14 cellular contexts compared by ENCODE assay signal in the genomic region with DNA sequence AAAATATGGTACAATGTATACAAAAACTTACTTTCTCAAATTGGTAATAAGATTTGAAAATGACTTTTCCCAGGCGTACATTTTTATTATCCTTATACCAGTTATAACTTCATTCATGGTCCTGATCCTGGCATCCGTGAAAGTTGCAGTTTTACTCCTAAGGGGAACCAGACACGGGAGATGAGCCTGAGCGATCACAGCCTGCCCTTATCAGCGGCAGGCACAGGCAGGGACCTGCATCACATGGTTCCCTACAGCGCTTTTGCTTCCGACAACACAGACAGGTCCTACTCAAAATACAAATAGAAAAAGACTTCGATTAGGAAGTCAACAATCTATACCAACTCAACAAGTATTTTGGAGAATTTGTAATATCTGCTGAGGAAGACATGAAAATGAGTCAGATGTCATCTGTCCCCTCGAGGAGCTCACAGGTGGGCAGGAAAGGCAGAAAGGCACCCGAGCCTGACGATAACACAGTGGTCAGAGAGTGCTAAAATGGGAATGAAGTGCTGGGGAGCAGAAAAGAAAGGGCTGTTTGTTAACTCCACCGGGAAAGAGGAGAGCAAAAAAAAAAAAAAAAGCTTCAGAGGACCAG.
DNase-seq lines count a peak whose midpoint lies in the region; ATAC-seq and TF ChIP-seq lines count a peak whose summit lies in the region.
"Had no signal": no experiment of that assay in that cellular context is flagged by ENCODE, and none has a peak within 500 bp of the region (broad histone marks: within the 10 kb centered on the region; RNA-seq: fewer than 3 reads in every experiment).

No MANE protein-coding gene starts in this region.

- no peaks in the 10 kb centered on the region for H3K4me1 Mint-ChIP-seq in WTC11
- H3K4me1 Mint-ChIP-seq: activated CD4-positive, alpha-beta memory T cell treated with anti-CD3 and anti-CD28 coated beads, Interleukin-2, amount 10 ng/mL, durations not matched to agents 7 days and 5 days had no signal

- no peaks in the 10 kb centered on the region for H3K4me1 ChIP-seq in BE2C

- CTCF ChIA-PET in WTC11 (lab: Charles Lee): no interaction called here

- peak overlapping the region; percentile 65 for H3K4me3 ChIP-seq in BE2C (ENCODE audit: low read depth, low read length)

- H3K4me3 Mint-ChIP-seq in WTC11: no peak overlapping the region
- H3K4me3 Mint-ChIP-seq: activated CD4-positive, alpha-beta memory T cell treated with anti-CD3 and anti-CD28 coated beads, Interleukin-2, amount 10 ng/mL, durations not matched to agents 7 days and 5 days; type B pancreatic cell had no signal

- TF ChIP-seq CTCF in BE2C (IDR thresholded peaks at IDR 0.05; ENCODE audit: low read depth, low read length) (no peak), WTC11 (IDR thresholded peaks at IDR 0.05) (no peak)

- H3K9me3 Mint-ChIP-seq in WTC11: no peaks in the 10 kb centered on the region
- H3K9me3 Mint-ChIP-seq: activated CD4-positive, alpha-beta memory T cell treated with anti-CD3 and anti-CD28 coated beads, Interleukin-2, amount 10 ng/mL, durations not matched to agents 7 days and 5 days had no signal

- POLR2A ChIA-PET in WTC11 (lab: Charles Lee): no interaction called here

- H3K9me3 ChIP-seq in BE2C: no peaks in the 10 kb centered on the region
- H3K9me3 ChIP-seq: neutrophil had no signal

- no peaks in the 10 kb centered on the region for H3K27me3 ChIP-seq in BE2C
- H3K27me3 ChIP-seq: neutrophil had no signal

- H3K27me3 Mint-ChIP-seq in WTC11 (ENCODE audit: low read depth): no peaks in the 10 kb centered on the region
- H3K27me3 Mint-ChIP-seq: activated CD4-positive, alpha-beta memory T cell treated with anti-CD3 and anti-CD28 coated beads, Interleukin-2, amount 10 ng/mL, durations not matched to agents 7 days and 5 days; type B pancreatic cell had no signal

- H3K36me3 Mint-ChIP-seq in WTC11: 0 out of 2 replicates have a peak, but pooled peaks cover 2% of the 10 kb centered on the region

- ATAC-seq in GM19324 (IDR thresholded peaks at IDR 0.05; ENCODE audit: low FRiP score, unreplicated experiment) (peak; percentile 86), HG02798 (IDR thresholded peaks at IDR 0.05; ENCODE audit: poor library complexity, unreplicated experiment) (peak; percentile 91), WTC11 (no peak)

- no peaks in the 10 kb centered on the region; the same call in none of the 2 replicates for H3K36me3 ChIP-seq in BE2C
- H3K36me3 ChIP-seq: neutrophil had no signal

- H3K27ac Mint-ChIP-seq in WTC11: no peak overlapping the region
- H3K27ac Mint-ChIP-seq: activated CD4-positive, alpha-beta memory T cell treated with anti-CD3 and anti-CD28 coated beads, Interleukin-2, amount 10 ng/mL, durations not matched to agents 7 days and 5 days; type B pancreatic cell had no signal

- DNase-seq in BE2C: peak; percentile 81
- DNase-seq in HUDEP-2 (lab: John Stamatoyannopoulos, UW; ENCODE audit: unreplicated experiment in 76 of 76): peak in 53 of 76 experiments; percentile 2 to 56 (median 22)
- no peak for DNase-seq in SW480 (ENCODE audit: low spot score)
- no peak for DNase-seq in WTC11 (ENCODE audit: low spot score)
- no peak for DNase-seq in NCI-H1048 (lab: John Stamatoyannopoulos, UW)
- no peak for DNase-seq in DMS53 treated with DMSO at 0.1 percent for 48 hours (lab: John Stamatoyannopoulos, UW; ENCODE audit: unreplicated experiment)
- DNase-seq: activated CD4-positive, alpha-beta memory T cell treated with anti-CD3 and anti-CD28 coated beads, Interleukin-2, amount 10 ng/mL, durations not matched to agents 7 days and 5 days; amniotic stem cell; GF-D8; NCI-H187 had no signal

TF ChIP-seq in WTC11, 78 proteins besides CTCF, POLR2A, EP300 and RAD21:
- no peak for TF ChIP-seq TCF7 (CRISPR knock-in tag; IDR thresholded peaks at IDR 0.05; ENCODE audit: low read depth)
- TF ChIP-seq ZNF263 (CRISPR knock-in tag; IDR thresholded peaks at IDR 0.05; ENCODE audit: low read depth): no peak
- TF ChIP-seq, protein P1, sequence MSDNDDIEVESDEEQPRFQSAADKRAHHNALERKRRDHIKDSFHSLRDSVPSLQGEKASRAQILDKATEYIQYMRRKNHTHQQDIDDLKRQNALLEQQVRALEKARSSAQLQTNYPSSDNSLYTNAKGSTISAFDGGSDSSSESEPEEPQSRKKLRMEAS (CRISPR knock-in tag; IDR thresholded peaks at IDR 0.05): no peak
- TF ChIP-seq, protein P2, sequence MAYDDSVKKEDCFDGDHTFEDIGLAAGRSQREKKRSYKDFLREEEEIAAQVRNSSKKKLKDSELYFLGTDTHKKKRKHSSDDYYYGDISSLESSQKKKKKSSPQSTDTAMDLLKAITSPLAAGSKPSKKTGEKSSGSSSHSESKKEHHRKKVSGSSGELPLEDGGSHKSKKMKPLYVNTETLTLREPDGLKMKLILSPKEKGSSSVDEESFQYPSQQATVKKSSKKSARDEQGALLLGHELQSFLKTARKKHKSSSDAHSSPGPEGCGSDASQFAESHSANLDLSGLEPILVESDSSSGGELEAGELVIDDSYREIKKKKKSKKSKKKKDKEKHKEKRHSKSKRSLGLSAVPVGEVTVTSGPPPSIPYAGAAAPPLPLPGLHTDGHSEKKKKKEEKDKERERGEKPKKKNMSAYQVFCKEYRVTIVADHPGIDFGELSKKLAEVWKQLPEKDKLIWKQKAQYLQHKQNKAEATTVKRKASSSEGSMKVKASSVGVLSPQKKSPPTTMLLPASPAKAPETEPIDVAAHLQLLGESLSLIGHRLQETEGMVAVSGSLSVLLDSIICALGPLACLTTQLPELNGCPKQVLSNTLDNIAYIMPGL (CRISPR knock-in tag; IDR thresholded peaks at IDR 0.05): no peak
- no peak for TF ChIP-seq NFYB (CRISPR knock-in tag; conservative IDR thresholded peaks at IDR 0.05; ENCODE audit: low read depth)

Comparison
In these comparisons a context has a peak if more than half of its experiments do, and no peak if none do; other contexts are left out.
1. DNase-seq: peak in BE2C (single experiment) and HUDEP-2 (53 of 76); none in SW480 (single experiment), WTC11 (single experiment), NCI-H1048 (single experiment) and DMS53 treated with DMSO at 0.1 percent for 48 hours (single experiment).